In the genomic region with DNA sequence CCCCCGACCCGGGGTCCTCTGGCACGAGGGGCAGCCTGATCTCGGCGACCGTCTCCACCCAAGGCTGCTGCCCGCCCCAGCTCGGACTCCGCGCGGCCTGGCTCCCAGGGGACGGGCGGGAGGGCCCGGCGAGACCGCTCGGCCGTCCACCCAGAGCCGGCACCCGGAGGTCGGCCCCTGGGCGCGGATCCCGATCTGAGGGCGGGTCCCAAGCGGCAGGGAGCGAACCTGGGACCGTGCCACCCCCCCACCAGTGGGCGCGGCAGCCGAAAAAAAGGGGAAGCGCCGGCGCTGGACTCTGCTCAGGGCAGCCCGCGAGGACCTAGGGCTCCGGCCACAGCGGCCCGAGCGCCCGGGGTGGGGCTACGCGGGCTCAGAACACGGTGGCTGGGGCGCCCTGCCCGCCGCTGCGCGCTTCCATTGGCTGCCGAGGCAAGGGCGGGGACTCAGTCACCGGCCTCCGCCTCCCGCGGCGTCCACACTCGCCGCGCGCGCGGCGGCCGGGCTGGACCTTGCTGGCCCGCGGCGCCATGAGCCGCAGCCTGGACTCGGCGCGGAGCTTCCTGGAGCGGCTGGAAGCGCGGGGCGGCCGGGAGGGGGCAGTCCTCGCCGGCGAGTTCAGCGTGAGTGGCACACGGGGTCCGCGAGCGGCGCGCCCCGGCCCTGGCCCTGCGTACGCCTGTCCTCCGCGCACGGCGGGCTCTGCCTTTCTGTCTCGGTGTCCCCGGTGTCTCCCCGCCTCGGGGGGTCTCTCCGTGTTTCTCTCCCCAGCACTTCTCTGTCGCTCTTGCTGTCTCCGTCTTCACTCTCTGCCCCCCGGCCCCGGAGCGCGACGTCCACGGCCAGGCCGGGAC, we compare ENCODE assay signal across 8 cellular contexts. TPM values are rescaled to one million over a fixed set of nuclear protein-coding genes. Genes with fewer than 3 reads are reported as not detected.
DNase-seq lines count a peak whose midpoint lies in the region; ATAC-seq, FAIRE-seq and TF ChIP-seq lines count a peak whose summit lies in the region.

A gene with protein sequence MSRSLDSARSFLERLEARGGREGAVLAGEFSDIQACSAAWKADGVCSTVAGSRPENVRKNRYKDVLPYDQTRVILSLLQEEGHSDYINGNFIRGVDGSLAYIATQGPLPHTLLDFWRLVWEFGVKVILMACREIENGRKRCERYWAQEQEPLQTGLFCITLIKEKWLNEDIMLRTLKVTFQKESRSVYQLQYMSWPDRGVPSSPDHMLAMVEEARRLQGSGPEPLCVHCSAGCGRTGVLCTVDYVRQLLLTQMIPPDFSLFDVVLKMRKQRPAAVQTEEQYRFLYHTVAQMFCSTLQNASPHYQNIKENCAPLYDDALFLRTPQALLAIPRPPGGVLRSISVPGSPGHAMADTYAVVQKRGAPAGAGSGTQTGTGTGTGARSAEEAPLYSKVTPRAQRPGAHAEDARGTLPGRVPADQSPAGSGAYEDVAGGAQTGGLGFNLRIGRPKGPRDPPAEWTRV (plus strand): TSS at position 479 of the 854 bp plus-strand sequence. CDS start 52 bp downstream, at position 531.

- no peaks in the 10 kb centered on the region for H3K27me3 ChIP-seq in thyroid gland

- peak within 1 kb of the TSS; percentile 77 for H3K4me3 ChIP-seq in fibroblast of villous mesenchyme (ENCODE audit: low read depth, low read length)
- H3K4me3 ChIP-seq in thyroid gland (replicated peaks in 1 of 3): peak within 1 kb of the TSS; percentile 45 to 80 (median 62)

- H3K27ac ChIP-seq in thyroid gland: peak within 1 kb of the TSS; percentile 62 to 83 (median 71)

- peaks cover 4% of the 10 kb centered on the region for H3K27me3 Mint-ChIP-seq in nephron (ENCODE audit: low read depth)

- H3K4me1 ChIP-seq in thyroid gland: peaks cover 10 to 35% of the 10 kb centered on the region in 2 donors

- TF ChIP-seq CTCF in fibroblast of villous mesenchyme (IDR thresholded peaks at IDR 0.05; ENCODE audit: insufficient read depth, low read depth, low read length): peak; percentile 40
- peak; percentile 46 to 62 (median 62) for TF ChIP-seq CTCF in nephron (IDR thresholded peaks at IDR 0.05; ENCODE audit: unreplicated experiment in 3 of 3)
- TF ChIP-seq CTCF in thyroid gland (IDR thresholded peaks at IDR 0.05): peak in 5 of 6 experiments; percentile 10 to 62 (median 49)

- H3K9me3 ChIP-seq in thyroid gland: no peaks in the 10 kb centered on the region

- no peak for FAIRE-seq in RCC 7860 (lab: Jason Lieb, UNC)

- TF ChIP-seq POLR2A in thyroid gland (IDR thresholded peaks at IDR 0.05): peak; percentile 11 to 90

- WGBS in thyroid gland, 2 donors: 0 to 2% methylated on average over 10 to 46 of the region's 107 CpGs

- no peaks in the 10 kb centered on the region for H3K36me3 ChIP-seq in thyroid gland

- H3K4me1 Mint-ChIP-seq in nephron: peaks cover 29% of the 10 kb centered on the region

- H3K4me3 Mint-ChIP-seq in nephron: peak within 1 kb of the TSS; percentile 83 to 85 (median 84)

- peak within 1 kb of the TSS in 1 of 3 experiments; percentile 5 for H3K27ac Mint-ChIP-seq in nephron

- peaks cover 3% of the 10 kb centered on the region for H3K9me3 Mint-ChIP-seq in nephron

- no peaks in the 10 kb centered on the region for H3K36me3 Mint-ChIP-seq in nephron (ENCODE audit: low read depth)

- DNase-seq in Daoy (ENCODE audit: low read depth): peak; percentile 91
- peak in 65 of 76 experiments; percentile 9 to 76 (median 55) for DNase-seq in HUDEP-2 (lab: John Stamatoyannopoulos, UW; ENCODE audit: unreplicated experiment in 76 of 76)
- peak; percentile 78 for DNase-seq in RCC 7860 (ENCODE audit: low spot score)
- DNase-seq in activated gamma-delta T cell (lab: John Stamatoyannopoulos, UW): peak; percentile 51
- DNase-seq in fibroblast of villous mesenchyme (ENCODE audit: low read depth): peak; percentile 90
- DNase-seq in thyroid gland: peak; percentile 91 to 92

- intact Hi-C loops in thyroid gland (cut with DNase I): no loop called here

- ATAC-seq in GM21447 (IDR thresholded peaks at IDR 0.05; ENCODE audit: unreplicated experiment): peak; percentile 81

RNA-seq across cellular contexts. Expression of the gene that starts here (rescaled TPM):
- 7.1 and 18.0 TPM in 2 replicates for total RNA-seq in Daoy (2014; rRNA removed; shearing (Covaris generic))
- total RNA-seq in fibroblast of villous mesenchyme (17.7 and 18.4 TPM in 2 replicates), thyroid gland (10 to 100 TPM; 45.5 to 69.8 (median 57.4) TPM)

Comparison
In these comparisons a context has a peak if more than half of its experiments do, and no peak if none do; other contexts are left out.
1. Peak in every context shown above with its lines: DNase-seq, ATAC-seq, H3K4me3 ChIP-seq and H3K27ac ChIP-seq.